ENCODE assay signal across 8 cellular contexts in genomic region chr7:127792528-127793342, GRCh38.
DNase-seq lines count a peak whose midpoint lies in the region; TF ChIP-seq lines count a peak whose summit lies in the region.
"Had no signal": no experiment of that assay in that cellular context is flagged by ENCODE, and none has a peak within 500 bp of the region (broad histone marks: within the 10 kb centered on the region; RNA-seq: fewer than 3 reads in every experiment).

No MANE protein-coding gene starts in this region.

- H3K4me3 ChIP-seq in GM12864 (ENCODE audit: low read depth, low read length): no peak overlapping the region

- no peak overlapping the region for H3K4me3 Mint-ChIP-seq in glutamatergic neuron (ENCODE audit: unreplicated experiment)
- H3K4me3 Mint-ChIP-seq: T-helper 17 cell had no signal

- no peak overlapping the region for H3K27ac Mint-ChIP-seq in glutamatergic neuron (ENCODE audit: unreplicated experiment)
- H3K27ac Mint-ChIP-seq: T-helper 17 cell had no signal

- peak; percentile 86 for TF ChIP-seq CTCF in GM12864 (IDR thresholded peaks at IDR 0.05; ENCODE audit: low read depth, low read length, missing control alignments)
- peak; percentile 53 for TF ChIP-seq CTCF in glutamatergic neuron (IDR thresholded peaks at IDR 0.05; ENCODE audit: partially characterized antibody, unreplicated experiment)

- H3K4me1 Mint-ChIP-seq in glutamatergic neuron (ENCODE audit: low read depth, unreplicated experiment): peaks cover 18% of the 10 kb centered on the region

- in situ Hi-C loops in KBM-7 (cut with MboI; ENCODE audit: low pct_unique_long_range_greater_than_20kb, low sequenced_read_pairs): no loop called here

- peaks cover 4% of the 10 kb centered on the region for H3K9me3 Mint-ChIP-seq in glutamatergic neuron (ENCODE audit: unreplicated experiment)

- no peaks in the 10 kb centered on the region for H3K27me3 Mint-ChIP-seq in glutamatergic neuron (ENCODE audit: unreplicated experiment)
- H3K27me3 Mint-ChIP-seq: T-helper 17 cell had no signal

- DNase-seq in GM12864 (ENCODE audit: low read depth) (no peak), KBM-7 (peak; percentile 55), glutamatergic neuron (peak; percentile 33), SHP77 treated with DMSO at 0.1 percent for 48 hours (lab: John Stamatoyannopoulos, UW) (no peak), kidney glomerular epithelial cell (lab: John Stamatoyannopoulos, UW) (no peak)
- peak; percentile 4 to 32 for DNase-seq in activated CD4-positive, alpha-beta T cell treated with anti-CD3 and anti-CD28 coated beads for 4 hours
- peak; percentile 2 for DNase-seq in stimulated activated CD8-positive, alpha-beta memory T cell treated with anti-CD3 and anti-CD28 coated beads, Interleukin-12 subunit alpha, Interleukin-12 subunit beta, amount 100 ng/mL, for 1 hour (ENCODE audit: low read depth)

- H3K36me3 Mint-ChIP-seq in glutamatergic neuron (ENCODE audit: unreplicated experiment): no peaks in the 10 kb centered on the region

Comparison
In these comparisons a context has a peak if more than half of its experiments do, and no peak if none do; other contexts are left out.
1. DNase-seq: peak in KBM-7 (single experiment), activated CD4-positive, alpha-beta T cell treated with anti-CD3 and anti-CD28 coated beads for 4 hours (2 of 2), glutamatergic neuron (single experiment) and stimulated activated CD8-positive, alpha-beta memory T cell treated with anti-CD3 and anti-CD28 coated beads, Interleukin-12 subunit alpha, Interleukin-12 subunit beta, amount 100 ng/mL, for 1 hour (single experiment); none in GM12864 (single experiment), SHP77 treated with DMSO at 0.1 percent for 48 hours (single experiment) and kidney glomerular epithelial cell (single experiment).